ENCODE assay signal across 20 cellular contexts in the genomic region with DNA sequence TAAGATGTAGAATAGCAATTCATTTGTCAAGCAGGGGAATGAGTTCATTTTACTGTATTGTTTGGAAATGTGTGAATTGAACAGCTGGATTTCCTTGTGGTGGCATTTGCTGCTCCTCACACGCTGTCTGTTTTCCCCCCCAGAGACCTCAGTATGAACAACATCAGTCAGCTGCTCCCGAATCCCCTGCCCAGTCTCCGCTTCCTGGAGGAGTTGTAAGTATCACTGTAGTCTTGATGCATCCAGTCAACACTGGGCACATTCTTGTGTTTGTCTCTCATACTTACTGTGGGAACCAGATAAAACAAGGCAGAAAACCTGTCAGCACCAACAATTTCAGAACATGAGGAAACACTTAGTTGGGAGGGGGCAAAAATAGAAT.
DNase-seq lines count a peak whose midpoint lies in the region; ATAC-seq and TF ChIP-seq lines count a peak whose summit lies in the region.
"Had no signal": no experiment of that assay in that cellular context is flagged by ENCODE, and none has a peak within 500 bp of the region (broad histone marks: within the 10 kb centered on the region; RNA-seq: fewer than 3 reads in every experiment).

No MANE protein-coding gene starts in this region.

- H3K4me3 Mint-ChIP-seq in naive thymus-derived CD4-positive, alpha-beta T cell = peak overlapping the region in 6 of 10 donors; percentile 23 to 70 (median 62)
- H3K4me3 Mint-ChIP-seq: activated naive CD8-positive, alpha-beta T cell treated with anti-CD3 and anti-CD28 coated beads, Interleukin-2, amount 50 U/mL, for 24 hours; H9 had no signal

- H3K79me2 ChIP-seq in Karpas-422 (ENCODE audit: low read length) = no peaks in the 10 kb centered on the region

- no peak for ATAC-seq in naive thymus-derived CD4-positive, alpha-beta T cell
- no peak for ATAC-seq in GM21717 (IDR thresholded peaks at IDR 0.05; ENCODE audit: unreplicated experiment)
- ATAC-seq: activated naive CD8-positive, alpha-beta T cell treated with anti-CD3 and anti-CD28 coated beads, Interleukin-2, amount 50 U/mL, for 24 hours; lower lobe of right lung had no signal

- H3K36me3 Mint-ChIP-seq in naive thymus-derived CD4-positive, alpha-beta T cell = no peaks in the 10 kb centered on the region

- CTCF ChIA-PET in naive thymus-derived CD4-positive, alpha-beta T cell (lab: Charles Lee) = no interaction called here

- no peaks in the 10 kb centered on the region for H3K36me3 ChIP-seq in Karpas-422 (ENCODE audit: insufficient read depth, low read length)
- no peaks in the 10 kb centered on the region for H3K36me3 ChIP-seq in naive thymus-derived CD4-positive, alpha-beta T cell (ENCODE audit: control insufficient read depth in 2 of 3, insufficient read depth in 3 of 3, low read length in 3 of 3)
- H3K36me3 ChIP-seq: lower lobe of right lung, uterus had no signal

- H3K9ac ChIP-seq in Karpas-422 (ENCODE audit: low read length) = no peak overlapping the region

- no peaks in the 10 kb centered on the region for H3K27me3 Mint-ChIP-seq in naive thymus-derived CD4-positive, alpha-beta T cell
- H3K27me3 Mint-ChIP-seq: activated naive CD8-positive, alpha-beta T cell treated with anti-CD3 and anti-CD28 coated beads, Interleukin-2, amount 50 U/mL, for 24 hours had no signal

- POLR2A ChIA-PET in naive thymus-derived CD4-positive, alpha-beta T cell (lab: Charles Lee) = no interaction called here

- peak; percentile 5 for DNase-seq in AG10803 (ENCODE audit: low read depth)
- DNase-seq in Karpas-422 = no peak
- DNase-seq in fibroblast of pulmonary artery (ENCODE audit: low read depth) = peak; percentile 16
- DNase-seq in naive thymus-derived CD4-positive, alpha-beta T cell = no peak
- DNase-seq in GM19238 (ENCODE audit: insufficient read length, low spot score) = no peak
- no peak for DNase-seq in NCI-H82 treated with DMSO at 0.1 percent for 48 hours (lab: John Stamatoyannopoulos, UW; ENCODE audit: unreplicated experiment)
- DNase-seq in activated T-cell treated with anti-CD3 and anti-CD28 coated beads for 4 hours = no peak
- DNase-seq: activated CD4-positive, alpha-beta T cell treated with anti-CD3 and anti-CD28 coated beads, Interleukin-2, amount 50 U/mL, for 4 hours; activated naive CD8-positive, alpha-beta T cell treated with anti-CD3 and anti-CD28 coated beads, Interleukin-2, amount 50 U/mL, for 24 hours; activated T-cell treated with anti-CD3 and anti-CD28 coated beads, Interleukin-2, amount 50 U/mL, for 48 hours; caudate nucleus; effector CD8-positive, alpha-beta T cell; GF-D8; H9; lower lobe of right lung; NCI-H1436 treated with DMSO at 0.1 percent for 48 hours; NCI-H526 treated with DMSO at 0.1 percent for 48 hours; SW 1271; uterus had no signal

- H2AFZ ChIP-seq in Karpas-422 (ENCODE audit: low read length) = peak overlapping the region; percentile 94; the same call in 1 of the 2 replicates

- H3K4me1 ChIP-seq in Karpas-422 (ENCODE audit: low read length) = peaks cover 13% of the 10 kb centered on the region
- peaks cover 0 to 14% of the 10 kb centered on the region in 2 donors for H3K4me1 ChIP-seq in naive thymus-derived CD4-positive, alpha-beta T cell (ENCODE audit: control insufficient read depth in 2 of 2, insufficient read depth in 2 of 2, low read length in 2 of 2)
- H3K4me1 ChIP-seq: lower lobe of right lung, uterus had no signal

- H3K27ac ChIP-seq in Karpas-422 (ENCODE audit: low read length) = no peak overlapping the region
- H3K27ac ChIP-seq in naive thymus-derived CD4-positive, alpha-beta T cell (ENCODE audit: low read depth, low read length) = no peak overlapping the region
- H3K27ac ChIP-seq: lower lobe of right lung, uterus had no signal

- H3K9me3 ChIP-seq in Karpas-422 (ENCODE audit: low read length) = no peaks in the 10 kb centered on the region
- no peaks in the 10 kb centered on the region for H3K9me3 ChIP-seq in naive thymus-derived CD4-positive, alpha-beta T cell (ENCODE audit: control insufficient read depth in 2 of 3, low read length in 3 of 3)
- H3K9me3 ChIP-seq: lower lobe of right lung, uterus had no signal

- H3K27me3 ChIP-seq in Karpas-422 (ENCODE audit: low read length) = no peaks in the 10 kb centered on the region
- no peaks in the 10 kb centered on the region for H3K27me3 ChIP-seq in naive thymus-derived CD4-positive, alpha-beta T cell (ENCODE audit: control insufficient read depth in 2 of 2, insufficient read depth in 2 of 2, low read length in 2 of 2)
- H3K27me3 ChIP-seq: uterus had no signal

- no peak overlapping the region for H3K4me3 ChIP-seq in AG10803 (ENCODE audit: low read length)
- no peak overlapping the region for H3K4me3 ChIP-seq in Karpas-422 (ENCODE audit: low read length)
- no peak overlapping the region for H3K4me3 ChIP-seq in fibroblast of pulmonary artery (replicated peaks; ENCODE audit: low read depth, low read length)
- no peak overlapping the region for H3K4me3 ChIP-seq in naive thymus-derived CD4-positive, alpha-beta T cell (ENCODE audit: low read length)
- H3K4me3 ChIP-seq: lower lobe of right lung, uterus had no signal

- intact Hi-C loops in naive thymus-derived CD4-positive, alpha-beta T cell (cut with micrococcal nuclease) = no loop called here

- no peaks in the 10 kb centered on the region for H3K9me3 Mint-ChIP-seq in naive thymus-derived CD4-positive, alpha-beta T cell
- H3K9me3 Mint-ChIP-seq: activated naive CD8-positive, alpha-beta T cell treated with anti-CD3 and anti-CD28 coated beads, Interleukin-2, amount 50 U/mL, for 24 hours; H9 had no signal

- H3K4me1 Mint-ChIP-seq in naive thymus-derived CD4-positive, alpha-beta T cell = peaks cover 3 to 15% (median 14%) of the 10 kb centered on the region in 7 donors
- H3K4me1 Mint-ChIP-seq: H9 had no signal

- TF ChIP-seq CTCF in AG10803 (conservative IDR thresholded peaks at IDR 0.05; ENCODE audit: low read length) = no peak
- no peak for TF ChIP-seq CTCF in fibroblast of pulmonary artery (IDR thresholded peaks at IDR 0.05; ENCODE audit: low read length, missing control alignments)

- H3K4me2 ChIP-seq in Karpas-422 (ENCODE audit: low read depth, low read length, poor library complexity, severe bottlenecking) = no peak overlapping the region

- H3K9me2 ChIP-seq in Karpas-422 (replicated peaks; ENCODE audit: insufficient read depth, low read length) = no peaks in the 10 kb centered on the region

- no peaks in the 10 kb centered on the region for H4K20me1 ChIP-seq in Karpas-422 (ENCODE audit: insufficient read depth, low read depth, low read length)

- H3K27ac Mint-ChIP-seq in naive thymus-derived CD4-positive, alpha-beta T cell = peak overlapping the region in 8 of 9 donors; percentile 70 to 89 (median 85)
- H3K27ac Mint-ChIP-seq: activated naive CD8-positive, alpha-beta T cell treated with anti-CD3 and anti-CD28 coated beads, Interleukin-2, amount 50 U/mL, for 24 hours; H9 had no signal

Comparison
In these comparisons a context has a peak if more than half of its experiments do, and no peak if none do; other contexts are left out.
1. DNase-seq: peak in AG10803 (single experiment) and fibroblast of pulmonary artery (single experiment); none in Karpas-422 (single experiment), naive thymus-derived CD4-positive, alpha-beta T cell (0 of 9), GM19238 (single experiment), NCI-H82 treated with DMSO at 0.1 percent for 48 hours (single experiment) and activated T-cell treated with anti-CD3 and anti-CD28 coated beads for 4 hours (single experiment).